ENCODE assay signal across 21 cellular contexts in genomic region chr17:58097384-58098088, GRCh38. TPM values are rescaled to one million over a fixed set of nuclear protein-coding genes. Genes with fewer than 3 reads are reported as not detected.
DNase-seq lines count a peak whose midpoint lies in the region; FAIRE-seq and TF ChIP-seq lines count a peak whose summit lies in the region.
"Had no signal": no experiment of that assay in that cellular context is flagged by ENCODE, and none has a peak within 500 bp of the region (broad histone marks: within the 10 kb centered on the region; RNA-seq: fewer than 3 reads in every experiment).

No MANE protein-coding gene starts in this region.

- H3K27ac ChIP-seq in HEK293 (ENCODE audit: extremely low read depth, low read depth, low read length): no peak overlapping the region
- H3K27ac ChIP-seq in suprapubic skin: no peak overlapping the region
- no peak overlapping the region for H3K27ac ChIP-seq in spleen
- H3K27ac ChIP-seq: C4-2B had no signal

- no peak overlapping the region for H3K4me3 Mint-ChIP-seq in activated CD4-positive, alpha-beta T cell treated with anti-CD3 and anti-CD28 coated beads, Interleukin-2, amount 10 ng/mL, durations not matched to agents 24 days and 14 days
- H3K4me3 Mint-ChIP-seq in osteocyte (ENCODE audit: unreplicated experiment): no peak overlapping the region
- H3K4me3 Mint-ChIP-seq: H9 had no signal

- TF ChIP-seq CTCF in HEK293 (tag by site-specific recombination; IDR thresholded peaks at IDR 0.05) (no peak), bronchial epithelial cell (IDR thresholded peaks at IDR 0.05; ENCODE audit: insufficient read depth, low read length, severe bottlenecking) (no peak), osteocyte (IDR thresholded peaks at IDR 0.05) (no peak), suprapubic skin (IDR thresholded peaks at IDR 0.05) (no peak), spleen (IDR thresholded peaks at IDR 0.05 in 8 of 11, conservative IDR thresholded peaks at IDR 0.05 in 3 of 11) (no peak)

- peaks cover 15% of the 10 kb centered on the region for H3K36me3 Mint-ChIP-seq in activated CD4-positive, alpha-beta T cell treated with anti-CD3 and anti-CD28 coated beads, Interleukin-2, amount 10 ng/mL, durations not matched to agents 24 days and 14 days (ENCODE audit: low read depth)
- peaks cover 11% of the 10 kb centered on the region for H3K36me3 Mint-ChIP-seq in osteocyte (ENCODE audit: unreplicated experiment)

- peaks cover 8% of the 10 kb centered on the region for H3K4me1 Mint-ChIP-seq in activated CD4-positive, alpha-beta T cell treated with anti-CD3 and anti-CD28 coated beads, Interleukin-2, amount 10 ng/mL, durations not matched to agents 24 days and 14 days
- no peaks in the 10 kb centered on the region for H3K4me1 Mint-ChIP-seq in osteocyte (ENCODE audit: unreplicated experiment)
- H3K4me1 Mint-ChIP-seq: H9 had no signal

- H3K4me3 ChIP-seq in HEK293 (ENCODE audit: low read depth, low read length) (no peak overlapping the region), bronchial epithelial cell (ENCODE audit: low read depth, low read length) (no peak overlapping the region), suprapubic skin (no peak overlapping the region), spleen (no peak overlapping the region)

- intact Hi-C loops in activated CD4-positive, alpha-beta T cell treated with anti-CD3 and anti-CD28 coated beads, Interleukin-2, amount 10 ng/mL, durations not matched to agents 24 days and 14 days (cut with micrococcal nuclease): no loop called here
- intact Hi-C loops in spleen (cut with DNase I; ENCODE audit: low total_unique reads): no loop called here

- H3K36me3 ChIP-seq in HEK293 (ENCODE audit: control insufficient read depth in 2 of 2, insufficient read depth in 1 of 2, low read length in 2 of 2) (peaks cover 13 to 40% of the 10 kb centered on the region in 2 experiments; a peak in 2 of 3 replicates), bronchial epithelial cell (ENCODE audit: control insufficient read depth, insufficient read depth, low read length) (no peaks in the 10 kb centered on the region), suprapubic skin (peaks cover 17% of the 10 kb centered on the region), spleen (peaks cover 0 to 30% (median 18%) of the 10 kb centered on the region in 6 donors)

- TF ChIP-seq EP300 in suprapubic skin (IDR thresholded peaks at IDR 0.05): no peak

- H3K9me3 ChIP-seq in HEK293 (ENCODE audit: control insufficient read depth, insufficient read depth, low read depth, low read length): no peaks in the 10 kb centered on the region
- no peaks in the 10 kb centered on the region for H3K9me3 ChIP-seq in suprapubic skin
- no peaks in the 10 kb centered on the region for H3K9me3 ChIP-seq in spleen

- POLR2A ChIA-PET in HEK293 (lab: Yijun Ruan, JAX): interaction anchor here (1.8 kb wide), 1 partner anchor 90 kb away, joined by 5 read pairs; the partner anchor contains the start of gene SRSF1

- peak; percentile 52 for DNase-seq in activated CD4-positive, alpha-beta T cell treated with anti-CD3 and anti-CD28 coated beads, Interleukin-2, amount 10 ng/mL, durations not matched to agents 24 days and 14 days
- no peak for DNase-seq in activated CD4-positive, alpha-beta T cell treated with anti-CD3 and anti-CD28 coated beads for 1 hour
- DNase-seq in bronchial epithelial cell (ENCODE audit: low read depth) (no peak), osteocyte (ENCODE audit: extremely low spot score, unreplicated experiment) (peak; percentile 42), NCI-H1417 (lab: John Stamatoyannopoulos, UW) (no peak), suprapubic skin (ENCODE audit: low spot score in 2 of 2) (no peak), spleen (no peak)
- DNase-seq: AML-193, DND-41, GDM1, H9, KG1, NCI-H1417 treated with DMSO at 0.1 percent for 48 hours, NCI-H1930, NCI-H526 treated with DMSO at 0.1 percent for 48 hours, OCI-M1, RPMI8226, SHP77 treated with DMSO at 0.1 percent for 48 hours, T-helper 1 cell had no signal

- no peak for TF ChIP-seq POLR2A in suprapubic skin (IDR thresholded peaks at IDR 0.05)
- no peak for TF ChIP-seq POLR2A in spleen (IDR thresholded peaks at IDR 0.05)

- CTCF ChIA-PET in HEK293 (lab: Yijun Ruan, JAX): interaction anchor here (0.6 to 1.8 kb wide), 8 partner anchors 9 to 1438 kb away, joined by 3 to 8 read pairs (median 3); no protein-coding TSS in a partner anchor

- peak; percentile 52 for FAIRE-seq in bronchial epithelial cell (lab: Jason Lieb, UNC)

- H3K4me1 ChIP-seq in HEK293 (ENCODE audit: control insufficient read depth, insufficient read depth, low read length) (no peaks in the 10 kb centered on the region), suprapubic skin (no peaks in the 10 kb centered on the region), spleen (no peaks in the 10 kb centered on the region)

- H3K27me3 ChIP-seq in bronchial epithelial cell (ENCODE audit: control insufficient read depth, insufficient read depth, low read length): no peaks in the 10 kb centered on the region
- no peaks in the 10 kb centered on the region for H3K27me3 ChIP-seq in suprapubic skin
- no peaks in the 10 kb centered on the region for H3K27me3 ChIP-seq in spleen (replicated peaks in 1 of 7)

- H3K9me3 Mint-ChIP-seq in activated CD4-positive, alpha-beta T cell treated with anti-CD3 and anti-CD28 coated beads, Interleukin-2, amount 10 ng/mL, durations not matched to agents 24 days and 14 days: no peaks in the 10 kb centered on the region
- no peaks in the 10 kb centered on the region for H3K9me3 Mint-ChIP-seq in osteocyte (ENCODE audit: unreplicated experiment)
- H3K9me3 Mint-ChIP-seq: H9 had no signal

- H3K27me3 Mint-ChIP-seq in activated CD4-positive, alpha-beta T cell treated with anti-CD3 and anti-CD28 coated beads, Interleukin-2, amount 10 ng/mL, durations not matched to agents 24 days and 14 days: peaks cover 7% of the 10 kb centered on the region
- no peaks in the 10 kb centered on the region for H3K27me3 Mint-ChIP-seq in osteocyte (ENCODE audit: unreplicated experiment)

- H3K27ac Mint-ChIP-seq in activated CD4-positive, alpha-beta T cell treated with anti-CD3 and anti-CD28 coated beads, Interleukin-2, amount 10 ng/mL, durations not matched to agents 24 days and 14 days: no peak overlapping the region
- H3K27ac Mint-ChIP-seq in osteocyte (ENCODE audit: unreplicated experiment): no peak overlapping the region
- H3K27ac Mint-ChIP-seq: H9 had no signal

TF ChIP-seq in HEK293, 187 proteins besides CTCF, POLR2A, EP300 and RAD21:
- TF ChIP-seq GLI4 (tag by site-specific recombination; IDR thresholded peaks at IDR 0.05) (no peak), ZNF155 (tag by site-specific recombination; IDR thresholded peaks at IDR 0.05) (no peak), ZBTB17 (tag by site-specific recombination; IDR thresholded peaks at IDR 0.05) (0 out of 2 replicates have a peak, but pooled peaks have one; percentile 23), ZNF510 (tag by site-specific recombination; IDR thresholded peaks at IDR 0.05; ENCODE audit: insufficient replicate concordance) (no peak), SP7 (tag by site-specific recombination; IDR thresholded peaks at IDR 0.05) (no peak), PBX3 (CRISPR knock-in tag; IDR thresholded peaks at IDR 0.05) (no peak)

RNA-seq across cellular contexts. Expression of gene DYNLL2, which starts 14.3 kb away (rescaled TPM):
- total RNA-seq in activated CD4-positive, alpha-beta T cell treated with anti-CD3 and anti-CD28 coated beads, Interleukin-2, amount 10 ng/mL, durations not matched to agents 24 days and 14 days: 36.6 and 37.2 TPM in 2 replicates
- total RNA-seq in bronchial epithelial cell (16.8 and 27.3 TPM in 2 replicates), osteocyte (18.8 and 20.5 TPM in 2 replicates), suprapubic skin (10 to 100 TPM; 14.6 to 22.4 (median 16.5) TPM), spleen (10 to 100 TPM; 19.4 to 29.7 (median 23.1) TPM)
- 10 to 100 TPM in 2 of 3 donors, 1 to 10 TPM in 1; 9.9 to 26.3 (median 11.1) TPM for polyA plus RNA-seq in spleen

RNA-seq across cellular contexts. Expression of gene OR4D1, which starts 50.6 kb away (rescaled TPM):
- total RNA-seq in activated CD4-positive, alpha-beta T cell treated with anti-CD3 and anti-CD28 coated beads, Interleukin-2, amount 10 ng/mL, durations not matched to agents 24 days and 14 days: 0.07 and 0.14 TPM in 2 replicates
- total RNA-seq in bronchial epithelial cell (not detected in 2 replicates), osteocyte (0.11 TPM in 1 of 2 replicates, not detected in the other), suprapubic skin (not detected), spleen (under 1 TPM in 6 of 7 donors, not detected in 1; 0.09 to 0.46 (median 0.27) TPM)
- polyA plus RNA-seq in spleen: under 1 TPM; 0.13 to 0.23 (median 0.19) TPM

Comparison
In these comparisons a context has a peak if more than half of its experiments do, and no peak if none do; other contexts are left out.
1. DNase-seq: peak in activated CD4-positive, alpha-beta T cell treated with anti-CD3 and anti-CD28 coated beads, Interleukin-2, amount 10 ng/mL, durations not matched to agents 24 days and 14 days (single experiment) and osteocyte (single experiment); none in activated CD4-positive, alpha-beta T cell treated with anti-CD3 and anti-CD28 coated beads for 1 hour (single experiment), bronchial epithelial cell (single experiment), NCI-H1417 (0 of 3), suprapubic skin (0 of 2) and spleen (single experiment).